Comparison of ENCODE assay signal across 25 cellular contexts in genomic region chr10:51806079-51806835, GRCh38.
"Had no signal": no experiment of that assay in that cellular context is flagged by ENCODE, and none has a peak within 500 bp of the region (broad histone marks: within the 10 kb centered on the region; RNA-seq: fewer than 3 reads in every experiment).

No MANE protein-coding gene starts in this region.

- H3K9me3 ChIP-seq: adrenal gland, Peyer's patch, SJSA1 had no signal

- DNase-seq: activated CD4-positive, alpha-beta T cell treated with anti-CD3 and anti-CD28 coated beads for 4 hours; activated CD8-positive, alpha-beta memory T cell treated with anti-CD3 and anti-CD28 coated beads, Interleukin-2, amount 50 U/mL, for 4 hours; activated CD8-positive, alpha-beta T cell treated with anti-CD3 and anti-CD28 coated beads for 36 hours; activated naive CD4-positive, alpha-beta T cell treated with anti-CD3 and anti-CD28 coated beads, Interleukin-2, amount 50 U/mL, for 16 hours; activated naive CD8-positive, alpha-beta T cell treated with anti-CD3 and anti-CD28 coated beads, Interleukin-2, amount 10 ng/mL, durations not matched to agents 7 days and 5 days; activated T-cell treated with anti-CD3 and anti-CD28 coated beads, Interleukin-2, amount 50 U/mL, for 1 hour; adrenal gland; anterior cingulate cortex; KG1; NCI-H1092 treated with DMSO at 0.1 percent for 48 hours; NCI-H1417 treated with DMSO at 0.1 percent for 48 hours; NCI-H1694; NCI-H2029; NCI-H2107; NCI-H2171 treated with DMSO at 0.1 percent for 48 hours; NCI-H226; NCI-H526; NCI-H82; OCI-M1; Peyer's patch; SHP77; SW 1271 had no signal

- ATAC-seq: activated CD4-positive, CD25-positive, alpha-beta regulatory T cell treated with anti-CD3 and anti-CD28 coated beads, Interleukin-2, amount 50 U/mL, for 24 hours; activated CD8-positive, alpha-beta T cell treated with anti-CD3 and anti-CD28 coated beads for 36 hours; SK-N-SH treated with all-trans-retinoic acid at 6 μM for 48 hours had no signal

- H3K27me3 ChIP-seq: adrenal gland, Peyer's patch, SJSA1 had no signal

- H3K4me1 ChIP-seq: Peyer's patch, SJSA1 had no signal

- H3K36me3 ChIP-seq: Peyer's patch, SJSA1 had no signal

- H3K4me3 ChIP-seq: adrenal gland, Peyer's patch, SJSA1 had no signal

- H3K27ac ChIP-seq: adrenal gland, Peyer's patch, SJSA1 had no signal
